8 cellular contexts compared by ENCODE assay signal in genomic region chr17:62652251-62653001, GRCh38. TPM values are rescaled to one million over a fixed set of nuclear protein-coding genes. Genes with fewer than 3 reads are reported as not detected.
A peak's percentile ranks its signal among the peaks of the same experiment; 100 is the strongest.
DNase-seq lines count a peak whose midpoint lies in the region; ATAC-seq, FAIRE-seq and TF ChIP-seq lines count a peak whose summit lies in the region.

No MANE protein-coding gene starts in this region.

- H3K27me3 Mint-ChIP-seq in activated T-helper 17 cell treated with anti-CD3 and anti-CD28 coated beads, Interleukin-2, amount 50 U/mL, for 72 hours: no peaks in the 10 kb centered on the region

- TF ChIP-seq CTCF in GM10266 (IDR thresholded peaks at IDR 0.05; ENCODE audit: control insufficient read depth, insufficient read depth, low read depth, missing control alignments): no peak

- H4K8ac ChIP-seq in neuronal stem cell (ENCODE audit: low read depth, low read length): peak overlapping the region; percentile 98

- H3K4me1 Mint-ChIP-seq in activated T-helper 17 cell treated with anti-CD3 and anti-CD28 coated beads, Interleukin-2, amount 50 U/mL, for 72 hours: peaks cover 16% of the 10 kb centered on the region

- peak overlapping the region; percentile 99 for H2AK5ac ChIP-seq in neuronal stem cell (ENCODE audit: low read depth, low read length)

- peak overlapping the region; percentile 97 for H3K9ac ChIP-seq in neuronal stem cell (ENCODE audit: low read depth, low read length, poor library complexity)

- peak overlapping the region; percentile 70 for H2BK5ac ChIP-seq in neuronal stem cell (ENCODE audit: low read length)

- peak overlapping the region; percentile 77 for H3K27ac Mint-ChIP-seq in activated T-helper 17 cell treated with anti-CD3 and anti-CD28 coated beads, Interleukin-2, amount 50 U/mL, for 72 hours

- no CpG with 5 or more reads among the region's 57 CpGs for WGBS in neuronal stem cell (ENCODE audit: extremely low coverage in 2 of 2, insufficient read length in 2 of 2, insufficient replicate concordance in 1 of 2), 2 donors

- no peaks in the 10 kb centered on the region for H3K9me3 Mint-ChIP-seq in activated T-helper 17 cell treated with anti-CD3 and anti-CD28 coated beads, Interleukin-2, amount 50 U/mL, for 72 hours

- H4K91ac ChIP-seq in neuronal stem cell (ENCODE audit: low read depth, low read length, poor library complexity): peak overlapping the region; percentile 93

- peak overlapping the region; percentile 99 for H3K18ac ChIP-seq in neuronal stem cell (ENCODE audit: low read length)

- H3K79me1 ChIP-seq in neuronal stem cell (ENCODE audit: low read depth, low read length): no peaks in the 10 kb centered on the region

- H2BK12ac ChIP-seq in neuronal stem cell (ENCODE audit: low read length): peak overlapping the region; percentile 77

- H3K23ac ChIP-seq in neuronal stem cell (ENCODE audit: low read depth, low read length, poor library complexity): peak overlapping the region; percentile 87

- H3K4me3 Mint-ChIP-seq in activated T-helper 17 cell treated with anti-CD3 and anti-CD28 coated beads, Interleukin-2, amount 50 U/mL, for 72 hours: peak overlapping the region; percentile 87

- peak overlapping the region; percentile 92 for H2AFZ ChIP-seq in neuronal stem cell (ENCODE audit: low read length)

- peaks cover 0 to 15% of the 10 kb centered on the region in 2 donors for H3K36me3 ChIP-seq in neuronal stem cell (replicated peaks in 1 of 2; ENCODE audit: control insufficient read depth in 2 of 2, insufficient read depth in 2 of 2, low read length in 2 of 2)

- H2BK15ac ChIP-seq in neuronal stem cell (ENCODE audit: low read length): peak overlapping the region; percentile 100

- peak overlapping the region; percentile 84 for H2BK120ac ChIP-seq in neuronal stem cell (ENCODE audit: low read depth, low read length)

- ATAC-seq in activated T-helper 17 cell treated with anti-CD3 and anti-CD28 coated beads, Interleukin-2, amount 50 U/mL, for 72 hours (replicated peaks): no peak

- H3K4ac ChIP-seq in neuronal stem cell (ENCODE audit: low read length): peak overlapping the region; percentile 91

- DNase-seq in A172 (ENCODE audit: low spot score) (peak; percentile 84), GM18507 (ENCODE audit: extremely low spot score, insufficient read length, low read depth) (no peak), NCI-H774 (lab: John Stamatoyannopoulos, UW) (peak; percentile 86), germinal center (ENCODE audit: low spot score) (peak; percentile 30), neuronal stem cell (ENCODE audit: low spot score) (peak; percentile 35), GM10266 (ENCODE audit: extremely low spot score) (no peak), inferior parietal cortex (ENCODE audit: extremely low spot score) (no peak)

- H3K14ac ChIP-seq in neuronal stem cell (ENCODE audit: low read length): no peak overlapping the region

- H3K4me1 ChIP-seq in neuronal stem cell (ENCODE audit: control insufficient read depth in 2 of 2, insufficient read depth in 1 of 2, low read depth in 1 of 2, low read length in 2 of 2): peaks cover 25% of the 10 kb centered on the region in 2 donors

- peak overlapping the region; percentile 87 for H3K4me2 ChIP-seq in neuronal stem cell (ENCODE audit: insufficient read depth, low read length, poor library complexity, severe bottlenecking)

- no peaks in the 10 kb centered on the region for H3K27me3 ChIP-seq in neuronal stem cell (ENCODE audit: control insufficient read depth in 3 of 3, insufficient read depth in 3 of 3, low read depth in 1 of 3, low read length in 3 of 3)

- peaks cover 0 to 13% of the 10 kb centered on the region in 2 donors for H3K9me3 ChIP-seq in neuronal stem cell (replicated peaks in 1 of 2; ENCODE audit: control insufficient read depth in 2 of 2, insufficient read depth in 1 of 2, low read depth in 1 of 2, low read length in 2 of 2)

- H3K36me3 Mint-ChIP-seq in activated T-helper 17 cell treated with anti-CD3 and anti-CD28 coated beads, Interleukin-2, amount 50 U/mL, for 72 hours (ENCODE audit: low read depth): no peaks in the 10 kb centered on the region

- H3K27ac ChIP-seq in neuronal stem cell (replicated peaks; ENCODE audit: low read length): peak overlapping the region; percentile 94

- FAIRE-seq in GM18507 (lab: Jason Lieb, UNC): peak; percentile 59

- H3K4me3 ChIP-seq in neuronal stem cell (ENCODE audit: low read length in 2 of 2): peak overlapping the region; percentile 44 to 73

RNA-seq across cellular contexts. Expression of gene MRC2, which starts 25.0 kb away (rescaled TPM):
- 122 and 123 TPM in 2 replicates for total RNA-seq in A172 (2014; rRNA removed; shearing (Covaris generic))
- 10 to 100 TPM; 21.0 to 22.2 TPM for total RNA-seq in activated T-helper 17 cell treated with anti-CD3 and anti-CD28 coated beads, Interleukin-2, amount 50 U/mL, for 72 hours
- 31.9 TPM for polyA plus RNA-seq in neuronal stem cell (2013, experiment 1 of 2)
- polyA plus RNA-seq in neuronal stem cell (2013, experiment 2 of 2): 33.3 TPM

Comparison
In these comparisons a context has a peak if more than half of its experiments do, and no peak if none do; other contexts are left out.
1. DNase-seq: peak in A172 (single experiment), NCI-H774 (single experiment), germinal center (single experiment) and neuronal stem cell (single experiment); none in GM18507 (single experiment), GM10266 (single experiment) and inferior parietal cortex (single experiment).